ENCODE assay signal across 24 cellular contexts in the genomic region with DNA sequence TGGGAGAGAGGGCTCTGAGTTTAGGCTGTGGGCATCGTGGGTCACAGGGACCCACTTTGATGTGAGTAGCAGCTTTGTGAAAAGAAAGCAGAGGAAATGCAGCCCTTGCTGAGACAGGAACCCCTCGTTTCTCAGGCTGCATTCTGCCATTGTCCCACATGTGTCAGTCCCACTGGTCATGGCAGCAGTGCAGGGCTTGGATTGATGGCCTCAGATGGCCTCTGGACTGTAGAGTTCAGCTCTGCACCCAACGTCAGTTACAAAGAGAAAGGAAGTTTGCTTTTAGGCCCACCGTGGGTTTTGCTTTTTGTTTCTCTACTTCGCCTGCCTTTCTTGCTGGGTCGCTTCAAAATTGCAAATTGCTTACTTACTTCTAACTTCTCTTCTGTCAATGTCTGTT.
"Had no signal": no experiment of that assay in that cellular context is flagged by ENCODE, and none has a peak within 500 bp of the region (broad histone marks: within the 10 kb centered on the region; RNA-seq: fewer than 3 reads in every experiment).

No MANE protein-coding gene starts in this region.

- H3K4me3 Mint-ChIP-seq: activated B cell treated with CpG ODN at 0.5 μM for 24 hours; activated naive CD4-positive, alpha-beta T cell treated with anti-CD3 and anti-CD28 coated beads, Interleukin-2, amount 10 ng/mL, durations not matched to agents 7 days and 5 days; dendritic cell treated with granulocyte-macrophage colony-stimulating factor and Interleukin-4, amounts not matched to agents 40 ng/mL and 50 ng/mL, for 4 days; mesothelial cell of epicardium; naive B cell; T-helper 2 cell treated with Interferon-gamma antibody and Interleukin-4, amounts not matched to agents 5 μg/mL and 100 μg/mL, for 36 hours had no signal

- H3K9me3 ChIP-seq: breast epithelium, gastrocnemius medialis, right lobe of liver, thoracic aorta, vagina had no signal

- DNase-seq: activated B cell treated with CpG ODN at 0.5 μM for 24 hours; activated CD8-positive, alpha-beta memory T cell treated with anti-CD3 and anti-CD28 coated beads, Interleukin-2, amount 50 U/mL, for 4 hours; activated gamma-delta T cell; activated naive CD4-positive, alpha-beta T cell treated with anti-CD3 and anti-CD28 coated beads, Interleukin-2, amount 10 ng/mL, durations not matched to agents 7 days and 5 days; activated T-cell treated with anti-CD3 and anti-CD28 coated beads, Interleukin-2, amount 50 U/mL, for 1 hour; central memory CD4-positive, alpha-beta T cell; effector CD8-positive, alpha-beta T cell; erythroblast; gastrocnemius medialis; glutamatergic neuron; left cardiac atrium; left ventricle myocardium superior; naive B cell; right lobe of liver; stimulated activated CD4-positive, alpha-beta T cell treated with anti-CD3 and anti-CD28 coated beads, Interleukin-2, amount 100 ng/mL, for 48 hours; stimulated activated naive CD4-positive, alpha-beta T cell treated with Interleukin-2 at 50 U/mL for 16 hours; T-helper 1 cell; upper lobe of left lung had no signal

- ATAC-seq: gastrocnemius medialis, left cardiac atrium, left ventricle myocardium superior had no signal

- H3K4me3 ChIP-seq: breast epithelium, gastrocnemius medialis, right lobe of liver, thoracic aorta, upper lobe of left lung, vagina had no signal

- H3K36me3 ChIP-seq: breast epithelium, gastrocnemius medialis, right lobe of liver, thoracic aorta, upper lobe of left lung, vagina had no signal

- H3K4me1 ChIP-seq: breast epithelium, gastrocnemius medialis, right lobe of liver, vagina had no signal

- H3K27ac ChIP-seq: breast epithelium, gastrocnemius medialis, right lobe of liver, thoracic aorta, upper lobe of left lung, vagina had no signal

- H3K36me3 Mint-ChIP-seq: activated naive CD4-positive, alpha-beta T cell treated with anti-CD3 and anti-CD28 coated beads, Interleukin-2, amount 10 ng/mL, durations not matched to agents 7 days and 5 days; mesothelial cell of epicardium had no signal

- H3K27ac Mint-ChIP-seq: activated B cell treated with CpG ODN at 0.5 μM for 24 hours; activated naive CD4-positive, alpha-beta T cell treated with anti-CD3 and anti-CD28 coated beads, Interleukin-2, amount 10 ng/mL, durations not matched to agents 7 days and 5 days; dendritic cell treated with granulocyte-macrophage colony-stimulating factor and Interleukin-4, amounts not matched to agents 40 ng/mL and 50 ng/mL, for 4 days; mesothelial cell of epicardium; T-helper 2 cell treated with Interferon-gamma antibody and Interleukin-4, amounts not matched to agents 5 μg/mL and 100 μg/mL, for 36 hours had no signal

- H3K27me3 ChIP-seq: breast epithelium, gastrocnemius medialis, right lobe of liver, upper lobe of left lung, vagina had no signal

- H3K27me3 Mint-ChIP-seq: activated naive CD4-positive, alpha-beta T cell treated with anti-CD3 and anti-CD28 coated beads, Interleukin-2, amount 10 ng/mL, durations not matched to agents 7 days and 5 days; dendritic cell treated with granulocyte-macrophage colony-stimulating factor and Interleukin-4, amounts not matched to agents 40 ng/mL and 50 ng/mL, for 4 days had no signal
